16 cellular contexts compared by ENCODE assay signal in the genomic region with DNA sequence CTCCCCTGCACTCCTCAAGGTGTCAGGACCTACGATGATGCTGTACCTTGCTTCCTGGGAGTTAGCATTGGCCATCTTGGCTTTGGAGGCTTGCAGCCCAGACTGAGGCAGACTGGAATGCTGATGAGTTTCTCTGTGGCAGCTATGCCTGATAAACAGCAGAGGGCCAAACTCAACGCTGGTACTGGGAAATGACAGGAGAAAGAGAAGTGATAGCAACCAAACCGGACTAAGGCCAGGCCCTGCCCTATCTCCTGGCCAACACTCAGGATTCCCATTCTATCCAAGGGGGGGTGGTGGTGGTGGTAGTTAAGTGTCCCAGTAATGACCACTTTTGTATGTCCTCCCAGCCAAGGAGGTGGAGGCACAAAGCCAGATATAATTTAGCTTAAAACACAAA.
A peak's percentile ranks its signal among the peaks of the same experiment; 100 is the strongest.
DNase-seq lines count a peak whose midpoint lies in the region; TF ChIP-seq lines count a peak whose summit lies in the region.
"Had no signal": no experiment of that assay in that cellular context is flagged by ENCODE, and none has a peak within 500 bp of the region (broad histone marks: within the 10 kb centered on the region; RNA-seq: fewer than 3 reads in every experiment).

No MANE protein-coding gene starts in this region.

- no peaks in the 10 kb centered on the region for H3K27me3 ChIP-seq in thyroid gland
- H3K27me3 ChIP-seq: neutrophil, spleen had no signal

- no peak for TF ChIP-seq POLR2A in thyroid gland (IDR thresholded peaks at IDR 0.05)

- no peak overlapping the region for H3K4me3 Mint-ChIP-seq in CD14-positive monocyte
- H3K4me3 Mint-ChIP-seq: activated CD4-positive, alpha-beta T cell treated with anti-CD3 and anti-CD28 coated beads, Interleukin-2, amount 10 ng/mL, durations not matched to agents 7 days and 5 days; brain; CD8-positive, alpha-beta memory T cell had no signal

- H3K4me3 ChIP-seq in epithelial cell of esophagus (ENCODE audit: low read length) (no peak overlapping the region), thyroid gland (replicated peaks in 1 of 3) (no peak overlapping the region)
- H3K4me3 ChIP-seq: spleen had no signal

- H3K9me3 ChIP-seq in thyroid gland = no peaks in the 10 kb centered on the region
- H3K9me3 ChIP-seq: neutrophil, spleen had no signal

- TF ChIP-seq CTCF in epithelial cell of esophagus (IDR thresholded peaks at IDR 0.05; ENCODE audit: insufficient read depth, low read depth, low read length, missing control alignments) (peak; percentile 8), CD14-positive monocyte (IDR thresholded peaks at IDR 0.05) (no peak), thyroid gland (IDR thresholded peaks at IDR 0.05) (no peak), GM10266 (IDR thresholded peaks at IDR 0.05; ENCODE audit: control insufficient read depth, insufficient read depth, low read depth, missing control alignments) (no peak)

- peaks cover 0 to 4% (median 3%) of the 10 kb centered on the region in 7 donors for H3K9me3 Mint-ChIP-seq in CD14-positive monocyte
- H3K9me3 Mint-ChIP-seq: activated CD4-positive, alpha-beta T cell treated with anti-CD3 and anti-CD28 coated beads, Interleukin-2, amount 10 ng/mL, durations not matched to agents 7 days and 5 days had no signal

- H3K4me1 ChIP-seq in thyroid gland = no peaks in the 10 kb centered on the region
- H3K4me1 ChIP-seq: spleen had no signal

- no peak overlapping the region for H3K27ac Mint-ChIP-seq in CD14-positive monocyte
- H3K27ac Mint-ChIP-seq: activated CD4-positive, alpha-beta T cell treated with anti-CD3 and anti-CD28 coated beads, Interleukin-2, amount 10 ng/mL, durations not matched to agents 7 days and 5 days; brain; CD8-positive, alpha-beta memory T cell had no signal

- no peak overlapping the region for H3K27ac ChIP-seq in thyroid gland
- H3K27ac ChIP-seq: neutrophil, spleen had no signal

- 81 to 85% methylated on average over 3 of the region's 3 CpGs for WGBS in thyroid gland, 2 donors

- DNase-seq in ELF-1 (ENCODE audit: low read depth, low spot score) (peak; percentile 38), LHCN-M2 (ENCODE audit: low read depth) (peak; percentile 13), epithelial cell of esophagus (ENCODE audit: low read depth) (no peak), myocyte (ENCODE audit: low read depth) (peak; percentile 39), CD14-positive monocyte (ENCODE audit: low spot score) (no peak), SKM-1 (lab: John Stamatoyannopoulos, UW; ENCODE audit: unreplicated experiment) (no peak), thyroid gland (no peak), GM10266 (ENCODE audit: extremely low spot score) (no peak)
- DNase-seq: activated CD4-positive, alpha-beta T cell treated with anti-CD3 and anti-CD28 coated beads, Interleukin-2, amount 10 ng/mL, durations not matched to agents 7 days and 5 days; CD8-positive, alpha-beta memory T cell; head of caudate nucleus; Kasumi-1; NCI-H345; spleen had no signal

- no peaks in the 10 kb centered on the region for H3K36me3 ChIP-seq in thyroid gland
- H3K36me3 ChIP-seq: neutrophil, spleen had no signal

- H3K36me3 Mint-ChIP-seq in CD14-positive monocyte = no peaks in the 10 kb centered on the region
- H3K36me3 Mint-ChIP-seq: brain; CD8-positive, alpha-beta memory T cell had no signal

- H3K27me3 Mint-ChIP-seq in CD14-positive monocyte (ENCODE audit: low read depth in 3 of 3) = no peaks in the 10 kb centered on the region
- H3K27me3 Mint-ChIP-seq: activated CD4-positive, alpha-beta T cell treated with anti-CD3 and anti-CD28 coated beads, Interleukin-2, amount 10 ng/mL, durations not matched to agents 7 days and 5 days had no signal

- intact Hi-C loops in CD14-positive monocyte (cut with micrococcal nuclease) (no loop called here), thyroid gland (cut with DNase I) (no loop called here)

- no peaks in the 10 kb centered on the region for H3K4me1 Mint-ChIP-seq in CD14-positive monocyte
- H3K4me1 Mint-ChIP-seq: activated CD4-positive, alpha-beta T cell treated with anti-CD3 and anti-CD28 coated beads, Interleukin-2, amount 10 ng/mL, durations not matched to agents 7 days and 5 days; CD8-positive, alpha-beta memory T cell had no signal

Comparison
In these comparisons a context has a peak if more than half of its experiments do, and no peak if none do; other contexts are left out.
1. DNase-seq: peak in ELF-1 (single experiment), LHCN-M2 (single experiment) and myocyte (single experiment); none in epithelial cell of esophagus (single experiment), CD14-positive monocyte (single experiment), SKM-1 (single experiment), thyroid gland (0 of 2) and GM10266 (single experiment).